ENCODE assay signal across 1 cellular context in the genomic region with DNA sequence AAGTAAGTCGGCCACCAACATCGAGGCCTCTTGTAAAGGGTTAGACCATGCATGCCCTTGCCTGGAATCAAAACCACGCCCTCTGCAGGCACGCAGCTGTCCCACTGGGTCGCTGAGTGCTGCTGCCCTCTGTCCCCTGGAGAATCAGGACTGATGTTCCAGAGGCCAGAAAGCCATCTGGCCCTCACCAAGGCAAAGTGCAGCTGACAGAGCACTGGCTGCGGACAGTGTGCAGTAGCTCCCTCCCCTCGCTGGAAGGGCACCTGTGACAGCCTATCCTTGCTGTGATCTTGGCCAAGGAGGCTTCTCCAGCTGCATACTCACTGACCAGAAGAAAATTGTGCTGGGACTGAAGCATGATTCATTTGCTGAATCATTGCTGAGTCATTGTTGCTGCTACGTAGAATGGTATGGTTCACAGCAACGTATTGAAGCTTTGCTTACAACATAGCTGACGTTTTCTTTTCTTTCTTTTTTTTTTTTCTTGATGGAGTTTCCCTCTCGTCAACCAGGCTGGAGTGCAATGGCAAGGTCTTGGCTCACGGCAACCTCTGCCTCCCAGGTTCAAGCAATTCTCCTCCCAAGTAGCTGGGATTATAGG.
TF ChIP-seq lines count a peak whose summit lies in the region.

No MANE protein-coding gene starts in this region.

TF ChIP-seq in K562, 482 proteins besides CTCF, POLR2A, EP300 and RAD21 (continued from another document and continues in another):
- TF ChIP-seq, protein P1, sequence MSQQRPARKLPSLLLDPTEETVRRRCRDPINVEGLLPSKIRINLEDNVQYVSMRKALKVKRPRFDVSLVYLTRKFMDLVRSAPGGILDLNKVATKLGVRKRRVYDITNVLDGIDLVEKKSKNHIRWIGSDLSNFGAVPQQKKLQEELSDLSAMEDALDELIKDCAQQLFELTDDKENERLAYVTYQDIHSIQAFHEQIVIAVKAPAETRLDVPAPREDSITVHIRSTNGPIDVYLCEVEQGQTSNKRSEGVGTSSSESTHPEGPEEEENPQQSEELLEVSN (IDR thresholded peaks at IDR 0.05; ENCODE audit: borderline replicate concordance in 1 of 2, extremely low read depth in 1 of 2, insufficient read depth in 1 of 2, insufficient read length in 1 of 2, low read depth in 1 of 2, low read length in 1 of 2, poor library complexity in 1 of 2, severe bottlenecking in 1 of 2) = peak; percentile 36 to 48
- TF ChIP-seq, protein P2, sequence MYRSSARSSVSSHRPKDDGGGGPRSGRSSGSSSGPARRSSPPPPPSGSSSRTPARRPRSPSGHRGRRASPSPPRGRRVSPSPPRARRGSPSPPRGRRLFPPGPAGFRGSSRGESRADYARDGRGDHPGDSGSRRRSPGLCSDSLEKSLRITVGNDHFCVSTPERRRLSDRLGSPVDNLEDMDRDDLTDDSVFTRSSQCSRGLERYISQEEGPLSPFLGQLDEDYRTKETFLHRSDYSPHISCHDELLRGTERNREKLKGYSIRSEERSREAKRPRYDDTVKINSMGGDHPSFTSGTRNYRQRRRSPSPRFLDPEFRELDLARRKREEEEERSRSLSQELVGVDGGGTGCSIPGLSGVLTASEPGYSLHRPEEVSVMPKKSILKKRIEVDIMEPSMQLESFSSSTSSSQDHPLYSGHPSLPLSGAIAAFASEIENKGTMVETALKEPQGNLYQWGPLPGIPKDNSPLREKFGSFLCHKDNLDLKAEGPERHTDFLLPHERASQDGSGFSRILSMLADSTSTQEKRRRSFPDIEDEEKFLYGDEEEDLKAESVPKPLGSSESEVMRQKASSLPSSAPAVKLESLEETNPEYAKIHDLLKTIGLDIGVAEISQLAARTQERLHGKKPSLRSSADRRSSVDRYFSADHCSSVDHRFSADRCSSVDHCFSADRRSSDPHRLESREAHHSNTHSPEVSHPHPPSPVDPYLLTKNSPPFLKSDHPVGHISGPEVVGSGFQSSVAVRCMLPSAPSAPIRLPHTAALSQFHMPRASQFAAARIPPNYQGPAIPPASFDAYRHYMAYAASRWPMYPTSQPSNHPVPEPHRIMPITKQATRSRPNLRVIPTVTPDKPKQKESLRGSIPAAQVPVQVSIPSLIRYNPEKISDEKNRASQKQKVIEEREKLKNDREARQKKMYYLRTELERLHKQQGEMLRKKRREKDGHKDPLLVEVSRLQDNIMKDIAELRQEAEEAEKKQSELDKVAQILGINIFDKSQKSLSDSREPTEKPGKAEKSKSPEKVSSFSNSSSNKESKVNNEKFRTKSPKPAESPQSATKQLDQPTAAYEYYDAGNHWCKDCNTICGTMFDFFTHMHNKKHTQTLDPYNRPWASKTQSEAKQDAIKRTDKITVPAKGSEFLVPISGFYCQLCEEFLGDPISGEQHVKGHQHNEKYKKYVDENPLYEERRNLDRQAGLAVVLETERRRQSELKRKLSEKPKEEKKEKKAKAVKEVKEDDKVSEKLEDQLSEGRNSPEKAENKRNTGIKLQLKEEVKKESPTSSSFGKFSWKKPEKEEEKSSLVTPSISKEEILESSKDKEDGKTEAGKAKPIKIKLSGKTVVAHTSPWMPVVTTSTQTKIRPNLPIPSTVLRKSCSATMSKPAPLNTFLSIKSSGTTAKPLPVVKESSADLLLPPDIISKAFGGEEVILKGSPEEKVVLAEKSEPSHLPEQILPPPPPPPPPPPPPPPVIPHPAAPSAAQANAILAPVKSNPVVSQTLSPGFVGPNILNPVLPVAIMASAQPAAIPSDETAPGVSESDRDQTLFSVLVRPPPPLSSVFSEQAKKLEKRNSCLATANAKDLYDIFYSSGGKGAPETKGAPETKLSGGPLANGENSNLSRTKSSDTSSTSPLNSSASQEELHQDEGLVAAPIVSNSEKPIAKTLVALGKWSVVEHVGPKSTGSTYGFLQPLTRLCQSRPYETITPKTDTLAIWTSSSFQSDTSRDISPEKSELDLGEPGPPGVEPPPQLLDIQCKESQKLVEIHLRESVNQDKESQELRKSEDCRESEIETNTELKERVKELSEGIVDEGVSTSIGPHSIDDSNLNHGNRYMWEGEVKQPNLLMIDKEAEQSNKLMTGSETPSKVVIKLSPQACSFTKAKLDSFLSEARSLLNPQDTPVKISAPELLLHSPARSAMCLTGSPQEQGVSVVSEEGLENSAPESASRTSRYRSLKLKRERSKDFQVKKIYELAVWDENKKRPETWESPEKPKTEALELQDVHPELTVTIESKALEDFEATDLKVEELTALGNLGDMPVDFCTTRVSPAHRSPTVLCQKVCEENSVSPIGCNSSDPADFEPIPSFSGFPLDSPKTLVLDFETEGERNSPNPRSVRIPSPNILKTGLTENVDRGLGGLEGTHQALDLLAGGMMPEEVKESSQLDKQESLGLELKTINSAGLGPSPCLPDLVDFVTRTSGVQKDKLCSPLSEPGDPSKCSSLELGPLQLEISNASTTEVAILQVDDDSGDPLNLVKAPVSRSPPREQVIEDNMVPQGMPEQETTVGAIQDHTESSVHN (IDR thresholded peaks at IDR 0.05; ENCODE audit: borderline replicate concordance in 1 of 2, low read depth in 1 of 2) = peak in 1 of 2 experiments; percentile 97; a peak in 2 of 4 replicates
- peak; percentile 76 to 86 for TF ChIP-seq MAZ (CRISPR knock-in tag; conservative IDR thresholded peaks at IDR 0.05 in 1 of 2, IDR thresholded peaks at IDR 0.05 in 1 of 2)
- TF ChIP-seq ZKSCAN8 (CRISPR knock-in tag; IDR thresholded peaks at IDR 0.05) = no peak
- TF ChIP-seq CBX2 (IDR thresholded peaks at IDR 0.05; ENCODE audit: insufficient read depth, low read length, poor library complexity, severe bottlenecking) = no peak
- TF ChIP-seq, protein P3, sequence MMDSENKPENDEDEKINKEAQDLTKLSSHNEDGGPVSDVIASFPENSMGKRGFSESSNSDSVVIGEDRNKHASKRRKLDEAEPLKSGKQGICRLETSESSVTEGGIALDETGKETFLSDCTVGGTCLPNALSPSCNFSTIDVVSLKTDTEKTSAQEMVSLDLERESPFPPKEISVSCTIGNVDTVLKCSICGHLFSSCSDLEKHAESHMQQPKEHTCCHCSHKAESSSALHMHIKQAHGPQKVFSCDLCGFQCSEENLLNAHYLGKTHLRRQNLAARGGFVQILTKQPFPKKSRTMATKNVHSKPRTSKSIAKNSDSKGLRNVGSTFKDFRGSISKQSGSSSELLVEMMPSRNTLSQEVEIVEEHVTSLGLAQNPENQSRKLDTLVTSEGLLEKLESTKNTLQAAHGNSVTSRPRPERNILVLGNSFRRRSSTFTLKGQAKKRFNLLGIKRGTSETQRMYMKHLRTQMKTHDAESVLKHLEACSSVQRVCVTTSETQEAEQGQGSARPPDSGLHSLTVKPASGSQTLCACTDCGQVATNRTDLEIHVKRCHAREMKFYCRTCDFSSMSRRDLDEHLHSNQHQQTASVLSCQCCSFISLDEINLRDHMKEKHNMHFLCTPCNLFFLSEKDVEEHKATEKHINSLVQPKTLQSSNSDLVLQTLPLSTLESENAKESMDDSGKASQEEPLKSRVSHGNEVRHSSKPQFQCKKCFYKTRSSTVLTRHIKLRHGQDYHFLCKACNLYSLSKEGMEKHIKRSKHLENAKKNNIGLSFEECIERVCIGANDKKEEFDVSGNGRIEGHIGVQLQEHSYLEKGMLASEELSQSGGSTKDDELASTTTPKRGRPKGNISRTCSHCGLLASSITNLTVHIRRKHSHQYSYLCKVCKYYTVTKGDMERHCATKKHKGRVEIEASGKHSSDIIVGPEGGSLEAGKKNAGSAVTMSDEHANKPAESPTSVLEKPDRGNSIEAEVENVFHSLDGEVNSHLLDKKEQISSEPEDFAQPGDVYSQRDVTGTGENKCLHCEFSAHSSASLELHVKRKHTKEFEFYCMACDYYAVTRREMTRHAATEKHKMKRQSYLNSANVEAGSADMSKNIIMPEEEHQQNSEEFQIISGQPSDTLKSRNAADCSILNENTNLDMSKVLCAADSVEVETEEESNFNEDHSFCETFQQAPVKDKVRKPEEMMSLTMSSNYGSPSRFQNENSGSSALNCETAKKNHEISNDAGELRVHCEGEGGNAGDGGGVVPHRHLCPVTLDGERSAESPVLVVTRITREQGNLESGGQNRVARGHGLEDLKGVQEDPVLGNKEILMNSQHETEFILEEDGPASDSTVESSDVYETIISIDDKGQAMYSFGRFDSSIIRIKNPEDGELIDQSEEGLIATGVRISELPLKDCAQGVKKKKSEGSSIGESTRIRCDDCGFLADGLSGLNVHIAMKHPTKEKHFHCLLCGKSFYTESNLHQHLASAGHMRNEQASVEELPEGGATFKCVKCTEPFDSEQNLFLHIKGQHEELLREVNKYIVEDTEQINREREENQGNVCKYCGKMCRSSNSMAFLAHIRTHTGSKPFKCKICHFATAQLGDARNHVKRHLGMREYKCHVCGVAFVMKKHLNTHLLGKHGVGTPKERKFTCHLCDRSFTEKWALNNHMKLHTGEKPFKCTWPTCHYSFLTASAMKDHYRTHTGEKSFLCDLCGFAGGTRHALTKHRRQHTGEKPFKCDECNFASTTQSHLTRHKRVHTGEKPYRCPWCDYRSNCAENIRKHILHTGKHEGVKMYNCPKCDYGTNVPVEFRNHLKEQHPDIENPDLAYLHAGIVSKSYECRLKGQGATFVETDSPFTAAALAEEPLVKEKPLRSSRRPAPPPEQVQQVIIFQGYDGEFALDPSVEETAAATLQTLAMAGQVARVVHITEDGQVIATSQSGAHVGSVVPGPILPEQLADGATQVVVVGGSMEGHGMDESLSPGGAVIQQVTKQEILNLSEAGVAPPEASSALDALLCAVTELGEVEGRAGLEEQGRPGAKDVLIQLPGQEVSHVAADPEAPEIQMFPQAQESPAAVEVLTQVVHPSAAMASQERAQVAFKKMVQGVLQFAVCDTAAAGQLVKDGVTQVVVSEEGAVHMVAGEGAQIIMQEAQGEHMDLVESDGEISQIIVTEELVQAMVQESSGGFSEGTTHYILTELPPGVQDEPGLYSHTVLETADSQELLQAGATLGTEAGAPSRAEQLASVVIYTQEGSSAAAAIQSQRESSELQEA (IDR thresholded peaks at IDR 0.05; ENCODE audit: low read depth) = no peak
- TF ChIP-seq TRIM24 (IDR thresholded peaks at IDR 0.05) = peak; percentile 93 to 96
- no peak for TF ChIP-seq ZSCAN32 (CRISPR knock-in tag; IDR thresholded peaks at IDR 0.05)
- TF ChIP-seq, protein P4, sequence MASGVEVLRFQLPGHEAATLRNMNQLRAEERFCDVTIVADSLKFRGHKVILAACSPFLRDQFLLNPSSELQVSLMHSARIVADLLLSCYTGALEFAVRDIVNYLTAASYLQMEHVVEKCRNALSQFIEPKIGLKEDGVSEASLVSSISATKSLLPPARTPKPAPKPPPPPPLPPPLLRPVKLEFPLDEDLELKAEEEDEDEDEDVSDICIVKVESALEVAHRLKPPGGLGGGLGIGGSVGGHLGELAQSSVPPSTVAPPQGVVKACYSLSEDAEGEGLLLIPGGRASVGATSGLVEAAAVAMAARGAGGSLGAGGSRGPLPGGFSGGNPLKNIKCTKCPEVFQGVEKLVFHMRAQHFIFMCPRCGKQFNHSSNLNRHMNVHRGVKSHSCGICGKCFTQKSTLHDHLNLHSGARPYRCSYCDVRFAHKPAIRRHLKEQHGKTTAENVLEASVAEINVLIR (CRISPR knock-in tag; IDR thresholded peaks at IDR 0.05) = peak; percentile 65; the same call in 1 of the 2 replicates
- peak; percentile 5; the same call in 1 of the 2 replicates for TF ChIP-seq BRD4 (IDR thresholded peaks at IDR 0.05)
- peak; percentile 79 for TF ChIP-seq NFATC3 (IDR thresholded peaks at IDR 0.05)
- no peak for TF ChIP-seq NCOA4 (IDR thresholded peaks at IDR 0.05; ENCODE audit: partially characterized antibody)
- peak; percentile 69; the same call in 1 of the 2 replicates for TF ChIP-seq DNMT1 (IDR thresholded peaks at IDR 0.05)
- no peak for TF ChIP-seq ILF3 (IDR thresholded peaks at IDR 0.05; ENCODE audit: borderline replicate concordance)
- TF ChIP-seq, protein P5, sequence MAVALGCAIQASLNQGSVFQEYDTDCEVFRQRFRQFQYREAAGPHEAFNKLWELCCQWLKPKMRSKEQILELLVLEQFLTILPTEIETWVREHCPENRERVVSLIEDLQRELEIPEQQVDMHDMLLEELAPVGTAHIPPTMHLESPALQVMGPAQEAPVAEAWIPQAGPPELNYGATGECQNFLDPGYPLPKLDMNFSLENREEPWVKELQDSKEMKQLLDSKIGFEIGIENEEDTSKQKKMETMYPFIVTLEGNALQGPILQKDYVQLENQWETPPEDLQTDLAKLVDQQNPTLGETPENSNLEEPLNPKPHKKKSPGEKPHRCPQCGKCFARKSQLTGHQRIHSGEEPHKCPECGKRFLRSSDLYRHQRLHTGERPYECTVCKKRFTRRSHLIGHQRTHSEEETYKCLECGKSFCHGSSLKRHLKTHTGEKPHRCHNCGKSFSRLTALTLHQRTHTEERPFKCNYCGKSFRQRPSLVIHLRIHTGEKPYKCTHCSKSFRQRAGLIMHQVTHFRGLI (CRISPR knock-in tag; IDR thresholded peaks at IDR 0.05) = no peak
- peak; percentile 90 for TF ChIP-seq SMARCC2 (IDR thresholded peaks at IDR 0.05; ENCODE audit: low read depth)
- TF ChIP-seq, protein P6, sequence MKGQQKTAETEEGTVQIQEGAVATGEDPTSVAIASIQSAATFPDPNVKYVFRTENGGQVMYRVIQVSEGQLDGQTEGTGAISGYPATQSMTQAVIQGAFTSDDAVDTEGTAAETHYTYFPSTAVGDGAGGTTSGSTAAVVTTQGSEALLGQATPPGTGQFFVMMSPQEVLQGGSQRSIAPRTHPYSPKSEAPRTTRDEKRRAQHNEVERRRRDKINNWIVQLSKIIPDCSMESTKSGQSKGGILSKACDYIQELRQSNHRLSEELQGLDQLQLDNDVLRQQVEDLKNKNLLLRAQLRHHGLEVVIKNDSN (CRISPR knock-in tag; IDR thresholded peaks at IDR 0.05) = 0 out of 2 replicates have a peak, but pooled peaks have one; percentile 22
- TF ChIP-seq, protein P7, sequence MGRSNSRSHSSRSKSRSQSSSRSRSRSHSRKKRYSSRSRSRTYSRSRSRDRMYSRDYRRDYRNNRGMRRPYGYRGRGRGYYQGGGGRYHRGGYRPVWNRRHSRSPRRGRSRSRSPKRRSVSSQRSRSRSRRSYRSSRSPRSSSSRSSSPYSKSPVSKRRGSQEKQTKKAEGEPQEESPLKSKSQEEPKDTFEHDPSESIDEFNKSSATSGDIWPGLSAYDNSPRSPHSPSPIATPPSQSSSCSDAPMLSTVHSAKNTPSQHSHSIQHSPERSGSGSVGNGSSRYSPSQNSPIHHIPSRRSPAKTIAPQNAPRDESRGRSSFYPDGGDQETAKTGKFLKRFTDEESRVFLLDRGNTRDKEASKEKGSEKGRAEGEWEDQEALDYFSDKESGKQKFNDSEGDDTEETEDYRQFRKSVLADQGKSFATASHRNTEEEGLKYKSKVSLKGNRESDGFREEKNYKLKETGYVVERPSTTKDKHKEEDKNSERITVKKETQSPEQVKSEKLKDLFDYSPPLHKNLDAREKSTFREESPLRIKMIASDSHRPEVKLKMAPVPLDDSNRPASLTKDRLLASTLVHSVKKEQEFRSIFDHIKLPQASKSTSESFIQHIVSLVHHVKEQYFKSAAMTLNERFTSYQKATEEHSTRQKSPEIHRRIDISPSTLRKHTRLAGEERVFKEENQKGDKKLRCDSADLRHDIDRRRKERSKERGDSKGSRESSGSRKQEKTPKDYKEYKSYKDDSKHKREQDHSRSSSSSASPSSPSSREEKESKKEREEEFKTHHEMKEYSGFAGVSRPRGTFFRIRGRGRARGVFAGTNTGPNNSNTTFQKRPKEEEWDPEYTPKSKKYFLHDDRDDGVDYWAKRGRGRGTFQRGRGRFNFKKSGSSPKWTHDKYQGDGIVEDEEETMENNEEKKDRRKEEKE (IDR thresholded peaks at IDR 0.05; ENCODE audit: borderline replicate concordance in 1 of 2, control insufficient read depth in 1 of 2, low read depth in 2 of 2, low read length in 1 of 2) = no peak
- TF ChIP-seq ZNF217 (CRISPR knock-in tag; IDR thresholded peaks at IDR 0.05) = no peak
- peak; percentile 80 for TF ChIP-seq EP400 (IDR thresholded peaks at IDR 0.05)
- TF ChIP-seq TAF9B (IDR thresholded peaks at IDR 0.05; ENCODE audit: partially characterized antibody) = peak; percentile 92
- peak; percentile 53 for TF ChIP-seq RBFOX2 (IDR thresholded peaks at IDR 0.05; ENCODE audit: low read depth, low read length)
- no peak for TF ChIP-seq CHD1 (IDR thresholded peaks at IDR 0.05; ENCODE audit: low read length)
- TF ChIP-seq SIN3B (IDR thresholded peaks at IDR 0.05; ENCODE audit: low read depth) = no peak
- no peak for TF ChIP-seq CBX1 (IDR thresholded peaks at IDR 0.05; ENCODE audit: low read depth)
- peak; percentile 82; the same call in 1 of the 2 replicates for TF ChIP-seq GATAD2A (IDR thresholded peaks at IDR 0.05)
- no peak for TF ChIP-seq NFIX (CRISPR knock-in tag; IDR thresholded peaks at IDR 0.05; ENCODE audit: low read depth)
- TF ChIP-seq CHD4 (IDR thresholded peaks at IDR 0.05; ENCODE audit: insufficient read depth, insufficient replicate concordance, low read depth, low read length, poor library complexity, severe bottlenecking) = no peak
